In the genomic region with DNA sequence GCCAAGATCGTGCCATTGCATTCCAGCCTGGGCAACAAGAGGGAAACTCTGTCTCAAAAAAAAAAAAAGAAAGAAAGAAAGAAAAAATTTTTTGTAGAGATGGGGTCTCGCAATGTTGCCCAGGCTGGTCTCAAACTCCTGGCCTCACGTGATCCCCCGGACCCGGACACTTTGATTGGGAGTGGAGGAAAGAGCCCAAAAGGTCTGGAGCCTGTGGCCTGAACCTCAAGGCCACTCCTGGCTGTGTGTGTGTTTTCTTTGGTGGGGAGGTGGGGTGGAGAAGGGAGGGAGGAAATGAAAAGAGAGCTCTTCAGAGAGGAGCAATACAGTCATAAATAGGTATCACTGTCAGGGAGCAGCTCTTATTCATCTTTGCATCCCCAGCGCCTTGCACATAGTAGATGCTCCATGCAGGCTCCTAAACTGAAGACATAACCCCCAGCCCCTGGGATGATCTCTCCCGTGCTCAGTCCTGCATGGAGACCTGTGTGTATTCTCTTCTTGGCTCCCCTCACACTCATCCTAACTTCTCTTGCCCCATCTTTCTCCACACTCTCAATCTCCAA, we compare ENCODE assay signal across 32 cellular contexts.
"Had no signal": no experiment of that assay in that cellular context is flagged by ENCODE, and none has a peak within 500 bp of the region (broad histone marks: within the 10 kb centered on the region; RNA-seq: fewer than 3 reads in every experiment).

No MANE protein-coding gene starts in this region.

- H3K27ac ChIP-seq: brain microvascular endothelial cell, epithelial cell of prostate, esophagus squamous epithelium, gastroesophageal sphincter, WERI-Rb-1 had no signal

- H3K36me3 ChIP-seq: brain microvascular endothelial cell, esophagus squamous epithelium, gastroesophageal sphincter, WERI-Rb-1 had no signal

- H3K27me3 ChIP-seq: brain microvascular endothelial cell, esophagus squamous epithelium, gastroesophageal sphincter had no signal

- DNase-seq: activated B cell treated with CpG ODN at 0.5 μM for 24 hours; activated CD4-positive, alpha-beta memory T cell treated with anti-CD3 and anti-CD28 coated beads for 36 hours; activated CD4-positive, alpha-beta T cell treated with anti-CD3 and anti-CD28 coated beads, Interleukin-2, amount 10 ng/mL, durations not matched to agents 24 days and 14 days; activated CD8-positive, alpha-beta memory T cell treated with anti-CD3 and anti-CD28 coated beads, Interleukin-2, amount 10 ng/mL, durations not matched to agents 7 days and 5 days; activated CD8-positive, alpha-beta memory T cell treated with anti-CD3 and anti-CD28 coated beads, Interleukin-2, amount 50 U/mL, for 4 hours; activated CD8-positive, alpha-beta T cell treated with anti-CD3 and anti-CD28 coated beads, Interleukin-2, amount 10 ng/mL, durations not matched to agents 7 days and 5 days; activated effector memory CD4-positive, alpha-beta T cell treated with anti-CD3 and anti-CD28 coated beads, Interleukin-2, amount 50 U/mL, for 16 hours; activated naive CD4-positive, alpha-beta T cell treated with anti-CD3 and anti-CD28 coated beads for 36 hours; activated T-cell treated with anti-CD3 and anti-CD28 coated beads, Interleukin-2, amount 50 U/mL, for 1 hour; activated T-cell treated with anti-CD3 and anti-CD28 coated beads, Interleukin-2, amount 50 U/mL, for 48 hours; amniotic stem cell; anterior cingulate cortex; brain microvascular endothelial cell; cortex of kidney; dermis blood vessel endothelial cell; effector CD4-positive, alpha-beta T cell; effector memory CD8-positive, alpha-beta T cell; esophagus squamous epithelium; foreskin melanocyte; SW 1271; T-cell; T1000; WERI-Rb-1 had no signal

- H3K36me3 Mint-ChIP-seq: activated CD4-positive, alpha-beta memory T cell treated with anti-CD3 and anti-CD28 coated beads for 36 hours; activated CD8-positive, alpha-beta memory T cell treated with anti-CD3 and anti-CD28 coated beads, Interleukin-2, amount 10 ng/mL, durations not matched to agents 7 days and 5 days; activated naive CD8-positive, alpha-beta T cell; T-cell had no signal

- H3K9me3 Mint-ChIP-seq: activated B cell treated with CpG ODN at 0.5 μM for 24 hours; activated CD4-positive, alpha-beta memory T cell treated with anti-CD3 and anti-CD28 coated beads for 36 hours; activated CD4-positive, alpha-beta T cell treated with anti-CD3 and anti-CD28 coated beads, Interleukin-2, amount 10 ng/mL, durations not matched to agents 24 days and 14 days; activated naive CD4-positive, alpha-beta T cell treated with anti-CD3 and anti-CD28 coated beads for 36 hours; activated T-helper 1 cell treated with anti-CD3 and anti-CD28 coated beads, Interleukin-12 subunit alpha, Interleukin-12 subunit beta, Interleukin-2, Interleukin-4 antibody, amounts not matched to agents 30 ng/mL and 10 ng/mL and 1 ng/mL, durations not matched to agents 14 hours and 24 hours and 36 hours; activated T-helper 2 cell treated with anti-CD3 and anti-CD28 coated beads, Interferon-gamma antibody, Interleukin-2, Interleukin-4, amounts not matched to agents 10 μg/mL and 5 μg/mL and 100 μg/mL, durations not matched to agents 14 hours and 24 hours and 36 hours; central memory CD8-positive, alpha-beta T cell; effector memory CD8-positive, alpha-beta T cell; T-cell; T-helper 1 cell treated with Interleukin-12 subunit alpha and Interleukin-12 subunit beta and Interleukin-4 antibody, amounts not matched to agents 30 μg/mL and 1 μg/mL, for 36 hours; T-helper 2 cell treated with Interferon-gamma antibody and Interleukin-4, amounts not matched to agents 5 μg/mL and 100 μg/mL, for 36 hours had no signal

- H3K27ac Mint-ChIP-seq: activated B cell treated with CpG ODN at 0.5 μM for 24 hours; activated CD4-positive, alpha-beta memory T cell treated with anti-CD3 and anti-CD28 coated beads for 36 hours; activated CD4-positive, alpha-beta T cell treated with anti-CD3 and anti-CD28 coated beads, Interleukin-2, amount 10 ng/mL, durations not matched to agents 24 days and 14 days; activated CD8-positive, alpha-beta memory T cell treated with anti-CD3 and anti-CD28 coated beads, Interleukin-2, amount 10 ng/mL, durations not matched to agents 7 days and 5 days; activated CD8-positive, alpha-beta T cell treated with anti-CD3 and anti-CD28 coated beads, Interleukin-2, amount 10 ng/mL, durations not matched to agents 7 days and 5 days; activated naive CD4-positive, alpha-beta T cell treated with anti-CD3 and anti-CD28 coated beads for 36 hours; activated naive CD8-positive, alpha-beta T cell; activated T-helper 1 cell treated with anti-CD3 and anti-CD28 coated beads, Interleukin-12 subunit alpha, Interleukin-12 subunit beta, Interleukin-2, Interleukin-4 antibody, amounts not matched to agents 30 ng/mL and 10 ng/mL and 1 ng/mL, durations not matched to agents 14 hours and 24 hours and 36 hours; activated T-helper 2 cell treated with anti-CD3 and anti-CD28 coated beads, Interferon-gamma antibody, Interleukin-2, Interleukin-4, amounts not matched to agents 10 μg/mL and 5 μg/mL and 100 μg/mL, durations not matched to agents 14 hours and 24 hours and 36 hours; T-cell; T-helper 1 cell treated with Interleukin-12 subunit alpha and Interleukin-12 subunit beta and Interleukin-4 antibody, amounts not matched to agents 30 μg/mL and 1 μg/mL, for 36 hours; T-helper 2 cell treated with Interferon-gamma antibody and Interleukin-4, amounts not matched to agents 5 μg/mL and 100 μg/mL, for 36 hours had no signal

- H3K4me3 Mint-ChIP-seq: activated B cell treated with CpG ODN at 0.5 μM for 24 hours; activated CD4-positive, alpha-beta memory T cell treated with anti-CD3 and anti-CD28 coated beads for 36 hours; activated CD4-positive, alpha-beta T cell treated with anti-CD3 and anti-CD28 coated beads, Interleukin-2, amount 10 ng/mL, durations not matched to agents 24 days and 14 days; activated CD8-positive, alpha-beta memory T cell treated with anti-CD3 and anti-CD28 coated beads, Interleukin-2, amount 10 ng/mL, durations not matched to agents 7 days and 5 days; activated CD8-positive, alpha-beta T cell treated with anti-CD3 and anti-CD28 coated beads, Interleukin-2, amount 10 ng/mL, durations not matched to agents 7 days and 5 days; activated naive CD4-positive, alpha-beta T cell treated with anti-CD3 and anti-CD28 coated beads for 36 hours; activated naive CD8-positive, alpha-beta T cell; activated T-helper 1 cell treated with anti-CD3 and anti-CD28 coated beads, Interleukin-12 subunit alpha, Interleukin-12 subunit beta, Interleukin-2, Interleukin-4 antibody, amounts not matched to agents 30 ng/mL and 10 ng/mL and 1 ng/mL, durations not matched to agents 14 hours and 24 hours and 36 hours; central memory CD8-positive, alpha-beta T cell; effector memory CD8-positive, alpha-beta T cell; T-cell; T-helper 1 cell treated with Interleukin-12 subunit alpha and Interleukin-12 subunit beta and Interleukin-4 antibody, amounts not matched to agents 30 μg/mL and 1 μg/mL, for 36 hours; T-helper 2 cell treated with Interferon-gamma antibody and Interleukin-4, amounts not matched to agents 5 μg/mL and 100 μg/mL, for 36 hours had no signal

- H3K9me3 ChIP-seq: esophagus squamous epithelium, gastroesophageal sphincter had no signal

- ATAC-seq: activated CD4-positive, CD25-positive, alpha-beta regulatory T cell treated with anti-CD3 and anti-CD28 coated beads, Interleukin-2, amount 50 U/mL, for 24 hours; activated CD8-positive, alpha-beta memory T cell treated with anti-CD3 and anti-CD28 coated beads, Interleukin-2, amount 10 ng/mL, durations not matched to agents 7 days and 5 days; activated CD8-positive, alpha-beta T cell treated with anti-CD3 and anti-CD28 coated beads, Interleukin-2, amount 10 ng/mL, durations not matched to agents 7 days and 5 days; effector memory CD8-positive, alpha-beta T cell; gastroesophageal sphincter; T-cell had no signal

- H3K4me1 Mint-ChIP-seq: activated B cell treated with CpG ODN at 0.5 μM for 24 hours; central memory CD8-positive, alpha-beta T cell; T-cell had no signal

- H3K4me3 ChIP-seq: esophagus squamous epithelium, gastroesophageal sphincter had no signal

- H3K27me3 Mint-ChIP-seq: activated B cell treated with CpG ODN at 0.5 μM for 24 hours; activated CD4-positive, alpha-beta memory T cell treated with anti-CD3 and anti-CD28 coated beads for 36 hours; activated naive CD8-positive, alpha-beta T cell; central memory CD8-positive, alpha-beta T cell; effector memory CD8-positive, alpha-beta T cell; T-cell had no signal
